ENCODE assay signal across 18 cellular contexts in the genomic region with DNA sequence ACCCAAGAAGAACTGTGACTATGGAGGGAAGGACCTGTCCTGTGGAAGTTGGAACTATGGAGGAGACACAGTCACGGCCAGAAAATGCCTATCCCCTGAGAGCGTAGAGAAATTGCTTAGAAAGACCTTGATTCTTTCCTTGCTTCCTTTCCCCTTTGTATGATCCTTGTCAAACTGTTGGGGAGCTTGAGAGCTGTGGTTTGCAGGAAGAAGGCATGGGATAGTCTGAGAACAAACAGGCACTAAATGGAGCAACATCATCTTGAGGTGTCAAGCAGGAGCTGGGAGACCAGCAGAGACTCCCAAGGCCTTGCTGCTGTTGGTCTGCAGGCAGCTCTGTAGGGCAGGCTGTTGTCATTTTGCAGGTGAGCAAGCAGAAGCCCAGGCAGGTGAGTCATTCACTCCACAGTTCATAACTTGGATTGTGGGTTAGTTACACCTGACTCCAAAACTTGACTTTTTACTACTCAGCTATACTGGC.
"Had no signal": no experiment of that assay in that cellular context is flagged by ENCODE, and none has a peak within 500 bp of the region (broad histone marks: within the 10 kb centered on the region; RNA-seq: fewer than 3 reads in every experiment).

No MANE protein-coding gene starts in this region.

- DNase-seq: activated CD4-positive, alpha-beta T cell treated with anti-CD3 and anti-CD28 coated beads for 4 hours; activated naive CD4-positive, alpha-beta T cell treated with anti-CD3 and anti-CD28 coated beads, Interleukin-2, amount 50 U/mL, for 16 hours; activated T-cell treated with anti-CD3 and anti-CD28 coated beads for 4 hours; adrenal gland; cortex of kidney; effector CD8-positive, alpha-beta T cell; hypothalamus; immature natural killer cell; nephron progenitor cell; stimulated activated CD4-positive, alpha-beta T cell treated with anti-CD3 and anti-CD28 coated beads, Interleukin-4, amount 100 ng/mL, for 1 hour; stimulated activated CD8-positive, alpha-beta memory T cell treated with anti-CD3 and anti-CD28 coated beads, Interleukin-4, amount 100 ng/mL, for 48 hours; stimulated activated naive CD8-positive, alpha-beta T cell treated with anti-CD3 and anti-CD28 coated beads, Interleukin-15, Interleukin-2, amounts not matched to agents 100 U/mL and 50 U/mL, for 24 hours; T-helper 9 cell; upper lobe of left lung had no signal

- H3K36me3 ChIP-seq: adrenal gland, suprapubic skin, upper lobe of left lung had no signal

- H3K27me3 ChIP-seq: adrenal gland, suprapubic skin, upper lobe of left lung had no signal

- H3K27ac ChIP-seq: adrenal gland, epithelial cell of prostate, suprapubic skin, upper lobe of left lung, VCaP had no signal

- ATAC-seq: left lobe of liver; stimulated activated naive CD8-positive, alpha-beta T cell treated with anti-CD3 and anti-CD28 coated beads, Interleukin-15, Interleukin-2, amounts not matched to agents 100 U/mL and 50 U/mL, for 24 hours had no signal

- H3K9me3 ChIP-seq: adrenal gland, suprapubic skin, upper lobe of left lung had no signal

- H3K4me3 ChIP-seq: adrenal gland, suprapubic skin, upper lobe of left lung had no signal

- H3K4me1 ChIP-seq: adrenal gland, upper lobe of left lung had no signal
